ENCODE assay signal across 18 cellular contexts in the genomic region with DNA sequence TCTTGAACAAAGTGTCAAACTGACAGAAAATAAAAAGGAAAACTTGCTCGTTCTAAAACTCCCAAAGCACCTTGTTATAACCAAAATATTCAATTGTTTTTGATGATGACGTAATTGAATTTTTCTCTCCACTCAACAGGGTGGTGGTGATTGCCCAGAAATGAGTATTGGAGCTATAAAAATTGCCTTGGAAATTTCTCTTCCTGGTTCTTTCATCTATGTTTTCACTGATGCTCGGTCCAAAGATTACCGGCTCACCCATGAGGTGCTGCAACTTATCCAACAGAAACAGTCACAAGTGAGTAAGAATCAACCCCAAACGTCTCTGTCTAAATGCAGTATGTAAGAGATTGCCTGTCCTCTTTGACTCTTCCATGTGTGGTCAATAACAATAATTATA.
"Had no signal": no experiment of that assay in that cellular context is flagged by ENCODE, and none has a peak within 500 bp of the region (broad histone marks: within the 10 kb centered on the region; RNA-seq: fewer than 3 reads in every experiment).

No MANE protein-coding gene starts in this region.

- H3K27ac Mint-ChIP-seq: activated B cell treated with CpG ODN at 0.5 μM for 24 hours; activated CD8-positive, alpha-beta T cell treated with anti-CD3 and anti-CD28 coated beads for 36 hours; activated naive CD4-positive, alpha-beta T cell treated with anti-CD3 and anti-CD28 coated beads, Interleukin-2, amount 50 U/mL, for 24 hours; nephron progenitor cell; T-helper 17 cell had no signal

- H3K27ac ChIP-seq: adrenal gland, body of pancreas, prostate gland, stomach, uterus had no signal

- H3K4me1 ChIP-seq: adrenal gland, body of pancreas, prostate gland, stomach, uterus had no signal

- H3K36me3 Mint-ChIP-seq: activated naive CD4-positive, alpha-beta T cell treated with anti-CD3 and anti-CD28 coated beads, Interleukin-2, amount 50 U/mL, for 24 hours had no signal

- H3K4me3 ChIP-seq: adrenal gland, body of pancreas, prostate gland, stomach, tibial artery, uterus had no signal

- H3K27me3 ChIP-seq: adrenal gland, body of pancreas, stomach, tibial artery, uterus had no signal

- DNase-seq: activated B cell treated with CpG ODN at 0.5 μM for 24 hours; activated CD4-positive, alpha-beta T cell treated with anti-CD3 and anti-CD28 coated beads for 48 hours; activated CD8-positive, alpha-beta T cell treated with anti-CD3 and anti-CD28 coated beads for 36 hours; activated effector memory CD4-positive, alpha-beta T cell treated with anti-CD3 and anti-CD28 coated beads, Interleukin-2, amount 50 U/mL, for 16 hours; activated T-cell treated with anti-CD3 and anti-CD28 coated beads, Interleukin-2, amount 50 U/mL, for 48 hours; body of pancreas; glutamatergic neuron; hypothalamus; nephron progenitor cell; occipital lobe; right cardiac atrium; stomach; T-helper 17 cell; tibial artery; uterus had no signal

- ATAC-seq: activated CD8-positive, alpha-beta T cell treated with anti-CD3 and anti-CD28 coated beads for 36 hours; body of pancreas; T-helper 17 cell had no signal

- H3K4me1 Mint-ChIP-seq: activated B cell treated with CpG ODN at 0.5 μM for 24 hours; activated naive CD4-positive, alpha-beta T cell treated with anti-CD3 and anti-CD28 coated beads, Interleukin-2, amount 50 U/mL, for 24 hours; T-helper 17 cell had no signal

- H3K36me3 ChIP-seq: adrenal gland, prostate gland, stomach, tibial artery, uterus had no signal

- H3K9me3 Mint-ChIP-seq: activated B cell treated with CpG ODN at 0.5 μM for 24 hours; activated CD8-positive, alpha-beta T cell treated with anti-CD3 and anti-CD28 coated beads for 36 hours; activated naive CD4-positive, alpha-beta T cell treated with anti-CD3 and anti-CD28 coated beads, Interleukin-2, amount 50 U/mL, for 24 hours; nephron progenitor cell had no signal

- H3K9me3 ChIP-seq: adrenal gland, body of pancreas, prostate gland, stomach, tibial artery, uterus had no signal

- H3K4me3 Mint-ChIP-seq: activated B cell treated with CpG ODN at 0.5 μM for 24 hours; activated CD8-positive, alpha-beta T cell treated with anti-CD3 and anti-CD28 coated beads for 36 hours; activated naive CD4-positive, alpha-beta T cell treated with anti-CD3 and anti-CD28 coated beads, Interleukin-2, amount 50 U/mL, for 24 hours; nephron progenitor cell; T-helper 17 cell had no signal
